In the genomic region with DNA sequence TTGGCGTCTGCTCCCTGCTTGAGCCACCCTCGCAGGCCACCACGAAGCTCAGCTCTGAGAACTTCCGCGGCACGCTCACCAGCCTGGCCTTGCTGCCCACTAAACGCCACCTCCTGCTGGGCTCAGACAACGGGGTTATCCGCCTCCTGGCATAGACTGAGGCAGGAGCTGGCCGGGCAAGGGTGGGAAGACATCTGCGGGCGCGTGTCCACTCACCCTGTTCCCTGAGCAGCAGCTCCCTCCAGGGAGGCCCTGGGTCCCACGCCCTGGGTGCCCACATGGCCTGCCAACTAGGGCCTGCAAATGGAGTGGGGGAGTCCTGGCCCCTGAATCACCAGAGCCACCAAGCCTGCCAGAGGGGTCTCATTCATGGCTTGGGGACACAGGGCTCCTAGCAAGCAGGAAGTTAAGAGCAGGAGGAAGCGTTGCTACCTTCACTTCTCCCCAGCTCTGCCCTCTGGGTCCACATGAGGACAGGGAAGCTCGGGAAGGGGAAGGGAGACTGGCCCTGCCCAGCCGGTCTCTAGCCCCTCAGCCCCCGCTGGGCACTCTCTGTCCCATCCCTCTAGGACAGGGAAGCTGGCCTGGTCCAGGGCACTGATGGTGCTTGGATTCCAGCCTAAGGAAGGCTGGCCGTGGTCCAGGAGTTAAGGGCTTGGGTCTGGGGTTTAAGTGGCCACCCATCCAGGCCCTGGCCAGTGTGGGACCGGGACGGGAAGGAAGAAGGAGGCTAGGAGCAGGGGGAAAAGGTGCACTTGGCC, we compare ENCODE assay signal across 1 cellular context.
TF ChIP-seq lines count a peak whose summit lies in the region.

No MANE protein-coding gene starts in this region.

TF ChIP-seq in IMR-90, 13 proteins besides CTCF, POLR2A, EP300 and RAD21:
- no peak for TF ChIP-seq USF2 (IDR thresholded peaks at IDR 0.05; ENCODE audit: low read depth, low read length)
- TF ChIP-seq MXI1 (IDR thresholded peaks at IDR 0.05; ENCODE audit: borderline replicate concordance, low read depth, low read length), result no peak
- TF ChIP-seq FOS (IDR thresholded peaks at IDR 0.05; ENCODE audit: low read depth, low read length), result no peak
- no peak for TF ChIP-seq CEBPB (IDR thresholded peaks at IDR 0.05; ENCODE audit: low read depth, low read length)
- TF ChIP-seq RCOR1 (IDR thresholded peaks at IDR 0.05; ENCODE audit: insufficient replicate concordance, low read length), result no peak
- no peak for TF ChIP-seq BHLHE40 (IDR thresholded peaks at IDR 0.05; ENCODE audit: low read depth, low read length)
- TF ChIP-seq RFX5 (IDR thresholded peaks at IDR 0.05; ENCODE audit: low read depth, low read length), result no peak
- TF ChIP-seq SMC3 (IDR thresholded peaks at IDR 0.05; ENCODE audit: low read depth, low read length), result no peak
- no peak for TF ChIP-seq ELK1 (IDR thresholded peaks at IDR 0.05; ENCODE audit: borderline replicate concordance, low read depth, low read length)
